11 cellular contexts compared by ENCODE assay signal in genomic region chr9:134602547-134603362, GRCh38. TPM values are rescaled to one million over a fixed set of nuclear protein-coding genes. Genes with fewer than 3 reads are reported as not detected.
DNase-seq lines count a peak whose midpoint lies in the region; ATAC-seq and TF ChIP-seq lines count a peak whose summit lies in the region.
"Had no signal": no experiment of that assay in that cellular context is flagged by ENCODE, and none has a peak within 500 bp of the region (broad histone marks: within the 10 kb centered on the region; RNA-seq: fewer than 3 reads in every experiment).

No MANE protein-coding gene starts in this region.

- WGBS in testis, 2 donors: 60 to 79% methylated on average over 24 to 31 of the region's 31 CpGs

- POLR2A ChIA-PET in HEK293 (lab: Yijun Ruan, JAX): interaction anchor here (0.6 to 1.6 kb wide), 5 partner anchors 22 to 146 kb away, joined by 3 to 10 read pairs (median 3); no protein-coding TSS in a partner anchor

- no peak overlapping the region for H3K27ac Mint-ChIP-seq in CD14-positive monocyte

- no peak for ATAC-seq in GM19324 (IDR thresholded peaks at IDR 0.05; ENCODE audit: low FRiP score, unreplicated experiment)

- TF ChIP-seq CTCF in HEK293 (tag by site-specific recombination; IDR thresholded peaks at IDR 0.05): no peak
- TF ChIP-seq CTCF in ascending aorta (IDR thresholded peaks at IDR 0.05): no peak
- no peak for TF ChIP-seq CTCF in testis (IDR thresholded peaks at IDR 0.05)
- no peak for TF ChIP-seq CTCF in CD14-positive monocyte (IDR thresholded peaks at IDR 0.05)

- CTCF ChIA-PET in HEK293 (lab: Yijun Ruan, JAX): interaction anchor here (0.6 to 1.7 kb wide), 5 partner anchors 26 to 154 kb away, joined by 3 to 9 read pairs (median 4); no protein-coding TSS in a partner anchor

- H3K4me1 ChIP-seq in HEK293 (ENCODE audit: control insufficient read depth, insufficient read depth, low read length) (no peaks in the 10 kb centered on the region), ascending aorta (peaks cover 2 to 4% of the 10 kb centered on the region in 2 donors), testis (no peaks in the 10 kb centered on the region)

- H3K27me3 ChIP-seq in ascending aorta (no peaks in the 10 kb centered on the region), testis (no peaks in the 10 kb centered on the region)

- DNase-seq in ascending aorta (ENCODE audit: low spot score in 2 of 2) (peak in 1 of 2 donors; percentile 91), islet precursor cell (peak; percentile 100), testis (peak; percentile 13), MV-4-11 (lab: John Stamatoyannopoulos, UW) (no peak), CD14-positive monocyte (ENCODE audit: low spot score) (no peak)
- DNase-seq in NK-92 treated with Interleukin-12 subunit alpha and Interleukin-12 subunit beta, amount 100 ng/mL, for 24 hours (lab: John Stamatoyannopoulos, UW): no peak
- DNase-seq: activated T-cell treated with anti-CD3 and anti-CD28 coated beads for 4 hours; glutamatergic neuron; stimulated activated CD4-positive, alpha-beta T cell treated with anti-CD3 and anti-CD28 coated beads, Interleukin-15, amount 100 ng/mL, for 24 hours had no signal

- H3K27me3 Mint-ChIP-seq in CD14-positive monocyte (ENCODE audit: low read depth in 3 of 3): peaks cover 0 to 4% (median 0%) of the 10 kb centered on the region in 3 donors

- H3K9me3 Mint-ChIP-seq in CD14-positive monocyte: peaks cover 0 to 10% (median 1%) of the 10 kb centered on the region in 7 donors

- no peaks in the 10 kb centered on the region for H3K4me1 Mint-ChIP-seq in CD14-positive monocyte

- TF ChIP-seq POLR2A in testis (IDR thresholded peaks at IDR 0.05): no peak

- no peak overlapping the region for H3K4me3 Mint-ChIP-seq in CD14-positive monocyte

- H3K9me3 ChIP-seq in HEK293 (ENCODE audit: control insufficient read depth, insufficient read depth, low read depth, low read length) (no peaks in the 10 kb centered on the region), ascending aorta (no peaks in the 10 kb centered on the region), testis (no peaks in the 10 kb centered on the region)

- no peaks in the 10 kb centered on the region for H3K36me3 Mint-ChIP-seq in CD14-positive monocyte

- H3K4me3 ChIP-seq in HEK293 (ENCODE audit: low read depth, low read length) (no peak overlapping the region), ascending aorta (no peak overlapping the region), testis (no peak overlapping the region)

- no peaks in the 10 kb centered on the region for H3K36me3 ChIP-seq in HEK293 (ENCODE audit: control insufficient read depth in 2 of 2, insufficient read depth in 1 of 2, low read length in 2 of 2)
- no peaks in the 10 kb centered on the region for H3K36me3 ChIP-seq in ascending aorta
- no peaks in the 10 kb centered on the region for H3K36me3 ChIP-seq in testis (ENCODE audit: low read depth, missing control alignments)

- intact Hi-C loops in ascending aorta (cut with DNase I) (loop anchor here (2.0 kb wide), 1 partner anchor 38 kb away; the partner anchor contains the start of gene COL5A1), testis (cut with DNase I; ENCODE audit: low total_unique reads) (no loop called here), CD14-positive monocyte (cut with micrococcal nuclease) (no loop called here)

- H3K27ac ChIP-seq in HEK293 (ENCODE audit: extremely low read depth, low read depth, low read length) (no peak overlapping the region), ascending aorta (peak overlapping the region; percentile 37 to 54), testis (no peak overlapping the region)

TF ChIP-seq in HEK293, 187 proteins besides CTCF, POLR2A, EP300 and RAD21:
- TF ChIP-seq MEIS1 (CRISPR knock-in tag; IDR thresholded peaks at IDR 0.05; ENCODE audit: borderline replicate concordance) (0 out of 2 replicates have a peak, but pooled peaks have one; percentile 63), SP7 (tag by site-specific recombination; IDR thresholded peaks at IDR 0.05) (no peak)

RNA-seq across cellular contexts. Expression of gene COL5A1, which starts 38.8 kb away (rescaled TPM):
- total RNA-seq in ascending aorta (99.6 TPM), testis (10 to 100 TPM; 18.5 to 20.8 TPM)
- polyA plus RNA-seq in testis (ENCODE audit: insufficient read depth, low read depth, low replicate concordance) (34.3 TPM), CD14-positive monocyte (not detected)

Comparison
In these comparisons a context has a peak if more than half of its experiments do, and no peak if none do; other contexts are left out.
1. H3K27ac ChIP-seq: peak in ascending aorta (2 of 2); none in HEK293 (single experiment) and testis (0 of 2).
2. DNase-seq: peak in islet precursor cell (single experiment) and testis (single experiment); none in MV-4-11 (single experiment), CD14-positive monocyte (single experiment) and NK-92 treated with Interleukin-12 subunit alpha and Interleukin-12 subunit beta, amount 100 ng/mL, for 24 hours (single experiment).